9 cellular contexts compared by ENCODE assay signal in the genomic region with DNA sequence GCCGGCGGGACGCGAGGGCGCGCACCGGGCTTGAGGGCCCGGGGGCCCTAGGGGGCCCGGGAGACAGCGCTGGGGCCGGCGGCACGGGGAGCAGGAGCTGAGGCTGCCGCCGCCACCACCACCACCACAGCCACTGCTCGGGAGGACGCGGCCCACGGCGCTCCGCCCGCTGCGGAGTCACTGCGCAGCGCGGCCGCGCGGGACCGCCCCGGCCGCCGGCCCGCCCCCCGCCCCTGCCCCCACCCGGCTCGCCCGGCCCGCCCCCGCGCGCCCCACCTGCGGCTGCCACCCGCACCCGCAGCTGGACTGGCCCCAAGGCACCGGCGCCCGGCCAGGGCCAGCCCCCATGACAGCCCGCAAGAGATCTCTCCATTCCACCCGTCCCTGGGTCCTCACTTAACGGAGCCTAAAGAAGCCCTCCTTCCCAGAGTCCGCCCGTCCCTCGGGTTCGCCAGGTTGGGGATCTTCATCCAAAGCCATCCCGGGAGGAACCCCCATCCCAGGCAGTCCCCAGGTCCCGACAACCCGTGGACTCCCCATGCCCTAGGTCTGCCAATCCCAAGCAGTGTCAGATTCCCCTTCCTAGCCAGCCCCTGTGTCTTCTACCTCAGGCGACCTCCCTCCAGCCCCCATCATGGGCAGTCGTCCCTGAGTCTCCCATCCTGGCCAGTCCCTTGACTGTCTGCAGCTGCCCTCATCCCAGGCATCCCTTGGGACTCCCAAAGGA. TPM values are rescaled to one million over a fixed set of nuclear protein-coding genes. Genes with fewer than 3 reads are reported as not detected.
DNase-seq lines count a peak whose midpoint lies in the region; ATAC-seq lines count a peak whose summit lies in the region.
"Had no signal": no experiment of that assay in that cellular context is flagged by ENCODE, and none has a peak within 500 bp of the region (broad histone marks: within the 10 kb centered on the region; RNA-seq: fewer than 3 reads in every experiment).

No MANE protein-coding gene starts in this region.

- no peaks in the 10 kb centered on the region for H3K36me3 ChIP-seq in iPS-15b (ENCODE audit: control insufficient read depth, insufficient read depth, low read length)

- peaks cover 5% of the 10 kb centered on the region for H3K4me1 Mint-ChIP-seq in T-helper 1 cell treated with Interleukin-12 subunit alpha and Interleukin-12 subunit beta and Interleukin-4 antibody, amounts not matched to agents 30 μg/mL and 1 μg/mL, for 36 hours (ENCODE audit: low read depth)
- peaks cover 6% of the 10 kb centered on the region for H3K4me1 Mint-ChIP-seq in activated naive CD8-positive, alpha-beta T cell treated with anti-CD3 and anti-CD28 coated beads for 36 hours
- peaks cover 30% of the 10 kb centered on the region for H3K4me1 Mint-ChIP-seq in stimulated activated effector memory CD8-positive, alpha-beta T cell treated with anti-CD3 and anti-CD28 coated beads, Interleukin-12 subunit alpha, Interleukin-12 subunit beta, amount 100 ng/mL, for 72 hours

- no peaks in the 10 kb centered on the region for H3K9me3 Mint-ChIP-seq in T-helper 1 cell treated with Interleukin-12 subunit alpha and Interleukin-12 subunit beta and Interleukin-4 antibody, amounts not matched to agents 30 μg/mL and 1 μg/mL, for 36 hours
- no peaks in the 10 kb centered on the region for H3K9me3 Mint-ChIP-seq in activated naive CD8-positive, alpha-beta T cell treated with anti-CD3 and anti-CD28 coated beads for 36 hours
- no peaks in the 10 kb centered on the region for H3K9me3 Mint-ChIP-seq in stimulated activated effector memory CD8-positive, alpha-beta T cell treated with anti-CD3 and anti-CD28 coated beads, Interleukin-12 subunit alpha, Interleukin-12 subunit beta, amount 100 ng/mL, for 72 hours

- H3K27me3 Mint-ChIP-seq in T-helper 1 cell treated with Interleukin-12 subunit alpha and Interleukin-12 subunit beta and Interleukin-4 antibody, amounts not matched to agents 30 μg/mL and 1 μg/mL, for 36 hours (ENCODE audit: low read depth) = peaks cover 73% of the 10 kb centered on the region
- peaks cover 69% of the 10 kb centered on the region for H3K27me3 Mint-ChIP-seq in activated naive CD8-positive, alpha-beta T cell treated with anti-CD3 and anti-CD28 coated beads for 36 hours

- peak overlapping the region; percentile 52 for H3K4me3 ChIP-seq in iPS-15b (ENCODE audit: low read depth, low read length)

- DNase-seq in T-helper 1 cell = no peak
- DNase-seq in activated naive CD8-positive, alpha-beta T cell treated with anti-CD3 and anti-CD28 coated beads for 36 hours = no peak
- DNase-seq in stimulated activated effector memory CD8-positive, alpha-beta T cell treated with anti-CD3 and anti-CD28 coated beads, Interleukin-12 subunit alpha, Interleukin-12 subunit beta, amount 100 ng/mL, for 72 hours (ENCODE audit: low spot score in 2 of 2) = no peak
- DNase-seq in RKO (ENCODE audit: low spot score) = no peak
- DNase-seq: DND-41 had no signal

- peak; percentile 59 for ATAC-seq in stimulated activated effector memory CD8-positive, alpha-beta T cell treated with anti-CD3 and anti-CD28 coated beads, Interleukin-12 subunit alpha, Interleukin-12 subunit beta, amount 100 ng/mL, for 72 hours
- ATAC-seq in GM18519 (IDR thresholded peaks at IDR 0.05; ENCODE audit: low FRiP score, unreplicated experiment) (no peak), HG03280 (IDR thresholded peaks at IDR 0.05; ENCODE audit: unreplicated experiment) (no peak)

- H3K4me1 ChIP-seq in iPS-15b (ENCODE audit: control insufficient read depth, insufficient read depth, low read length) = peaks cover 11% of the 10 kb centered on the region

- H3K9me3 ChIP-seq in iPS-15b (ENCODE audit: control insufficient read depth, insufficient read depth, low read length) = no peaks in the 10 kb centered on the region

- peaks cover 25% of the 10 kb centered on the region for H3K27me3 ChIP-seq in iPS-15b (ENCODE audit: control insufficient read depth, insufficient read depth, low read length)

- no peak overlapping the region for H3K9ac ChIP-seq in iPS-15b (ENCODE audit: low read depth, low read length)

- no peaks in the 10 kb centered on the region for H3K36me3 Mint-ChIP-seq in T-helper 1 cell treated with Interleukin-12 subunit alpha and Interleukin-12 subunit beta and Interleukin-4 antibody, amounts not matched to agents 30 μg/mL and 1 μg/mL, for 36 hours (ENCODE audit: low read depth)
- H3K36me3 Mint-ChIP-seq in activated naive CD8-positive, alpha-beta T cell treated with anti-CD3 and anti-CD28 coated beads for 36 hours = no peaks in the 10 kb centered on the region
- no peaks in the 10 kb centered on the region for H3K36me3 Mint-ChIP-seq in stimulated activated effector memory CD8-positive, alpha-beta T cell treated with anti-CD3 and anti-CD28 coated beads, Interleukin-12 subunit alpha, Interleukin-12 subunit beta, amount 100 ng/mL, for 72 hours

- H3K4me3 Mint-ChIP-seq in T-helper 1 cell treated with Interleukin-12 subunit alpha and Interleukin-12 subunit beta and Interleukin-4 antibody, amounts not matched to agents 30 μg/mL and 1 μg/mL, for 36 hours = peak overlapping the region; percentile 50
- H3K4me3 Mint-ChIP-seq in activated naive CD8-positive, alpha-beta T cell treated with anti-CD3 and anti-CD28 coated beads for 36 hours = peak overlapping the region; percentile 59
- H3K4me3 Mint-ChIP-seq in stimulated activated effector memory CD8-positive, alpha-beta T cell treated with anti-CD3 and anti-CD28 coated beads, Interleukin-12 subunit alpha, Interleukin-12 subunit beta, amount 100 ng/mL, for 72 hours = peak overlapping the region; percentile 79

- H3K27ac Mint-ChIP-seq in T-helper 1 cell treated with Interleukin-12 subunit alpha and Interleukin-12 subunit beta and Interleukin-4 antibody, amounts not matched to agents 30 μg/mL and 1 μg/mL, for 36 hours = no peak overlapping the region
- no peak overlapping the region for H3K27ac Mint-ChIP-seq in activated naive CD8-positive, alpha-beta T cell treated with anti-CD3 and anti-CD28 coated beads for 36 hours
- no peak overlapping the region for H3K27ac Mint-ChIP-seq in stimulated activated effector memory CD8-positive, alpha-beta T cell treated with anti-CD3 and anti-CD28 coated beads, Interleukin-12 subunit alpha, Interleukin-12 subunit beta, amount 100 ng/mL, for 72 hours

RNA-seq across cellular contexts. Expression of gene IQSEC2, which starts 40.0 kb away (rescaled TPM):
- under 1 TPM; 0.20 to 0.21 TPM for total RNA-seq in activated naive CD8-positive, alpha-beta T cell treated with anti-CD3 and anti-CD28 coated beads for 36 hours
